8 cellular contexts compared by ENCODE assay signal in genomic region chr17:49994085-49995054, GRCh38. TPM values are rescaled to one million over a fixed set of nuclear protein-coding genes. Genes with fewer than 3 reads are reported as not detected.
A peak's percentile ranks its signal among the peaks of the same experiment; 100 is the strongest.
DNase-seq lines count a peak whose midpoint lies in the region; ATAC-seq and TF ChIP-seq lines count a peak whose summit lies in the region.

No MANE protein-coding gene starts in this region.

- peak overlapping the region in 5 of 7 donors; percentile 5 to 61 (median 33) for H3K27ac Mint-ChIP-seq in CD4-positive, alpha-beta memory T cell
- H3K27ac Mint-ChIP-seq in neural progenitor cell, result peak overlapping the region; percentile 16

- peaks cover 38% of the 10 kb centered on the region for H3F3A ChIP-seq in neural progenitor cell (ENCODE audit: low read depth)

- no peak for TF ChIP-seq POLR2A in NB4 (IDR thresholded peaks at IDR 0.05; ENCODE audit: extremely low read depth, insufficient read length)

- no peak for ATAC-seq in HG02840 (IDR thresholded peaks at IDR 0.05; ENCODE audit: low FRiP score, unreplicated experiment)

- no peak overlapping the region for H3K9ac ChIP-seq in neural progenitor cell

- H3K36me3 Mint-ChIP-seq in CD4-positive, alpha-beta memory T cell, result no peaks in the 10 kb centered on the region
- no peaks in the 10 kb centered on the region for H3K36me3 Mint-ChIP-seq in neural progenitor cell

- peaks cover 0 to 9% (median 0%) of the 10 kb centered on the region in 8 donors for H3K9me3 Mint-ChIP-seq in CD4-positive, alpha-beta memory T cell
- no peaks in the 10 kb centered on the region for H3K9me3 Mint-ChIP-seq in neural progenitor cell

- TF ChIP-seq CTCF in NB4 (IDR thresholded peaks at IDR 0.05; ENCODE audit: low read depth, low read length) (no peak), dorsolateral prefrontal cortex (IDR thresholded peaks at IDR 0.05 in 54 of 56, conservative IDR thresholded peaks at IDR 0.05 in 2 of 56; ENCODE audit: low read depth in 1 of 56, partially characterized antibody in 56 of 56) (no peak), neural progenitor cell (IDR thresholded peaks at IDR 0.05) (peak; percentile 32), GM20000 (IDR thresholded peaks at IDR 0.05; ENCODE audit: extremely low read depth, missing control alignments) (no peak)

- DNase-seq in CD4-positive, alpha-beta memory T cell, result no peak
- peak; percentile 20 for DNase-seq in NB4 (ENCODE audit: low read depth)
- peak in 1 of 10 donors; percentile 32 for DNase-seq in dorsolateral prefrontal cortex
- peak; percentile 53 for DNase-seq in neural progenitor cell (ENCODE audit: low spot score)
- DNase-seq in EL, result no peak
- no peak for DNase-seq in NCI-H146 treated with DMSO at 0.1 percent for 48 hours (lab: John Stamatoyannopoulos, UW; ENCODE audit: unreplicated experiment)
- DNase-seq in GM20000 (ENCODE audit: low spot score), result no peak

- peak overlapping the region; percentile 82 to 92 (median 88) for H3K4me3 Mint-ChIP-seq in CD4-positive, alpha-beta memory T cell
- peak overlapping the region; percentile 83 for H3K4me3 Mint-ChIP-seq in neural progenitor cell

- no peaks in the 10 kb centered on the region for H3K79me2 ChIP-seq in neural progenitor cell (ENCODE audit: low read depth)

- no peaks in the 10 kb centered on the region for H3K9me3 ChIP-seq in CD4-positive, alpha-beta memory T cell (ENCODE audit: control insufficient read depth in 1 of 2, low read length in 2 of 2)
- no peaks in the 10 kb centered on the region for H3K9me3 ChIP-seq in neural progenitor cell (ENCODE audit: low read depth)

- H4K20me1 ChIP-seq in neural progenitor cell (ENCODE audit: low read depth), result no peaks in the 10 kb centered on the region

- POLR2A ChIA-PET in CD4-positive, alpha-beta memory T cell (lab: Charles Lee; ENCODE audit: partially characterized antibody), result no interaction called here

- intact Hi-C loops in CD4-positive, alpha-beta memory T cell (cut with micrococcal nuclease), result loop anchor here (5.0 kb wide), 1 partner anchor 297 kb away; no protein-coding TSS in a partner anchor
- intact Hi-C loops in dorsolateral prefrontal cortex (cut with DNase I), result loop anchor here (5.0 to 10.0 kb wide), 3 partner anchors 287 to 430 kb away; partner anchors contain the start of gene SLC35B1 (in 1 of the 2)

- CTCF ChIA-PET in CD4-positive, alpha-beta memory T cell (lab: Charles Lee; ENCODE audit: partially characterized antibody), result interaction anchor here (1.1 to 8.3 kb wide), 4 partner anchors 43 to 132 kb away, joined by 3 to 212 read pairs (median 145); no protein-coding TSS in a partner anchor

- peaks cover 53% of the 10 kb centered on the region for H3K27me3 ChIP-seq in CD4-positive, alpha-beta memory T cell (ENCODE audit: insufficient read depth, low read length)
- H3K27me3 ChIP-seq in dorsolateral prefrontal cortex (peaks cover 0 to 99% (median 86%) of the 10 kb centered on the region in 45 donors), neural progenitor cell (peaks cover 92% of the 10 kb centered on the region)

- peaks cover 37% of the 10 kb centered on the region for H3K4me1 ChIP-seq in CD4-positive, alpha-beta memory T cell (ENCODE audit: insufficient read depth, low read length)
- H3K4me1 ChIP-seq in neural progenitor cell, result peaks cover 14% of the 10 kb centered on the region

- H3K27ac ChIP-seq in CD4-positive, alpha-beta memory T cell (ENCODE audit: low read depth, low read length), result no peak overlapping the region
- H3K27ac ChIP-seq in dorsolateral prefrontal cortex (no peak overlapping the region), neural progenitor cell (no peak overlapping the region)

- no peak overlapping the region for H2AFZ ChIP-seq in neural progenitor cell (replicated peaks)

- H3K4me2 ChIP-seq in neural progenitor cell, result peak overlapping the region; percentile 93

- peaks cover 59 to 62% of the 10 kb centered on the region in 2 donors for H3K27me3 Mint-ChIP-seq in CD4-positive, alpha-beta memory T cell
- H3K27me3 Mint-ChIP-seq in neural progenitor cell (ENCODE audit: insufficient read depth, low read depth), result peaks cover 63% of the 10 kb centered on the region

- peaks cover 23 to 48% (median 30%) of the 10 kb centered on the region in 4 donors for H3K4me1 Mint-ChIP-seq in CD4-positive, alpha-beta memory T cell
- peaks cover 26% of the 10 kb centered on the region for H3K4me1 Mint-ChIP-seq in neural progenitor cell

- peak overlapping the region in 1 of 2 donors; percentile 44 for H3K4me3 ChIP-seq in CD4-positive, alpha-beta memory T cell (ENCODE audit: low read length in 2 of 2)
- no peak overlapping the region for H3K4me3 ChIP-seq in NB4 (ENCODE audit: low read depth, low read length)
- H3K4me3 ChIP-seq in dorsolateral prefrontal cortex, result peak overlapping the region in 37 of 59 donors; percentile 13 to 62 (median 44)
- H3K4me3 ChIP-seq in neural progenitor cell, result peak overlapping the region; percentile 56

- no peaks in the 10 kb centered on the region for H3K36me3 ChIP-seq in CD4-positive, alpha-beta memory T cell (ENCODE audit: insufficient read depth, low read length)
- H3K36me3 ChIP-seq in neural progenitor cell, result no peaks in the 10 kb centered on the region

RNA-seq across cellular contexts. Expression of gene DLX3, which starts 0.7 kb away (rescaled TPM):
- total RNA-seq in CD4-positive, alpha-beta memory T cell, result not detected
- not detected for polyA plus RNA-seq in CD4-positive, alpha-beta memory T cell
- total RNA-seq in dorsolateral prefrontal cortex (under 1 TPM in 49 of 120 experiments, not detected in 71; 0.14 to 0.93 (median 0.37) TPM), neural progenitor cell (ENCODE audit: low replicate concordance) (0.04 and 0.87 TPM in 2 replicates)

RNA-seq across cellular contexts. Expression of gene DLX4, which starts 25.4 kb away (rescaled TPM):
- 1 to 10 TPM in 1 of 2 experiments, under 1 TPM in 1; 0.70 to 1.2 TPM for total RNA-seq in CD4-positive, alpha-beta memory T cell
- under 1 TPM; 0.22 to 0.33 TPM for polyA plus RNA-seq in CD4-positive, alpha-beta memory T cell
- total RNA-seq in dorsolateral prefrontal cortex, result 1 to 10 TPM in 20 of 120 experiments, under 1 TPM in 41, not detected in 59; 0.27 to 2.5 (median 0.76) TPM
- total RNA-seq in neural progenitor cell (ENCODE audit: low replicate concordance), result 0.53 TPM in 1 of 2 replicates, not detected in the other

Comparison
In these comparisons a context has a peak if more than half of its experiments do, and no peak if none do; other contexts are left out.
1. DNase-seq: peak in NB4 (single experiment) and neural progenitor cell (single experiment); none in CD4-positive, alpha-beta memory T cell (0 of 5), EL (single experiment), NCI-H146 treated with DMSO at 0.1 percent for 48 hours (single experiment) and GM20000 (single experiment).